ENCODE assay signal across 16 cellular contexts in genomic region chr17:76417499-76418143, GRCh38. TPM values are rescaled to one million over a fixed set of nuclear protein-coding genes. Genes with fewer than 3 reads are reported as not detected.
DNase-seq lines count a peak whose midpoint lies in the region; ATAC-seq and TF ChIP-seq lines count a peak whose summit lies in the region.
"Had no signal": no experiment of that assay in that cellular context is flagged by ENCODE, and none has a peak within 500 bp of the region (broad histone marks: within the 10 kb centered on the region; RNA-seq: fewer than 3 reads in every experiment).

No MANE protein-coding gene starts in this region.

- H3K4me2 ChIP-seq in DOHH2 (ENCODE audit: low read length): peak overlapping the region; percentile 84
- H3K4me2 ChIP-seq in neuronal stem cell (ENCODE audit: insufficient read depth, low read length, poor library complexity, severe bottlenecking): no peak overlapping the region

- H3K4me1 ChIP-seq in DOHH2 (ENCODE audit: control insufficient read depth, low read length) (peaks cover 64% of the 10 kb centered on the region), neuronal stem cell (ENCODE audit: control insufficient read depth in 2 of 2, insufficient read depth in 1 of 2, low read depth in 1 of 2, low read length in 2 of 2) (peaks cover 13 to 20% of the 10 kb centered on the region in 2 donors)

- H3K36me3 ChIP-seq in DOHH2 (ENCODE audit: control insufficient read depth, low read length) (peaks cover 26% of the 10 kb centered on the region), neuronal stem cell (replicated peaks in 1 of 2; ENCODE audit: control insufficient read depth in 2 of 2, insufficient read depth in 2 of 2, low read length in 2 of 2) (peaks cover 5 to 30% of the 10 kb centered on the region in 2 donors)

- H3K9ac ChIP-seq in neuronal stem cell (ENCODE audit: low read depth, low read length, poor library complexity): peak overlapping the region; percentile 53

- H3K27me3 ChIP-seq in DOHH2 (ENCODE audit: control insufficient read depth, low read length) (no peaks in the 10 kb centered on the region), neuronal stem cell (ENCODE audit: control insufficient read depth in 3 of 3, insufficient read depth in 3 of 3, low read depth in 1 of 3, low read length in 3 of 3) (no peaks in the 10 kb centered on the region)
- no peaks in the 10 kb centered on the region for H3K27me3 ChIP-seq in CD4-positive, alpha-beta T cell (ENCODE audit: control insufficient read depth, insufficient read depth, low read length)
- H3K27me3 ChIP-seq: heart left ventricle had no signal

- peaks cover 27% of the 10 kb centered on the region for H3K4me1 Mint-ChIP-seq in activated T-helper 17 cell treated with anti-CD3 and anti-CD28 coated beads, Interleukin-2, amount 50 U/mL, for 72 hours
- peaks cover 23% of the 10 kb centered on the region for H3K4me1 Mint-ChIP-seq in CD4-positive, alpha-beta T cell (ENCODE audit: low read depth)

- H4K91ac ChIP-seq in neuronal stem cell (ENCODE audit: low read depth, low read length, poor library complexity): no peak overlapping the region

- H3K27ac ChIP-seq in DOHH2 (ENCODE audit: low read depth, low read length): peak overlapping the region; percentile 79
- no peak overlapping the region for H3K27ac ChIP-seq in neuronal stem cell (replicated peaks; ENCODE audit: low read length)
- no peak overlapping the region for H3K27ac ChIP-seq in CD4-positive, alpha-beta T cell (ENCODE audit: low read depth, low read length)

- no peak overlapping the region for H3K4ac ChIP-seq in neuronal stem cell (ENCODE audit: low read length)

- no peaks in the 10 kb centered on the region for H3K27me3 Mint-ChIP-seq in activated T-helper 17 cell treated with anti-CD3 and anti-CD28 coated beads, Interleukin-2, amount 50 U/mL, for 72 hours
- H3K27me3 Mint-ChIP-seq in CD4-positive, alpha-beta T cell: no peaks in the 10 kb centered on the region
- H3K27me3 Mint-ChIP-seq: progenitor cell of endocrine pancreas had no signal

- H3K4me3 ChIP-seq in DOHH2 (ENCODE audit: low read length): peak overlapping the region; percentile 53
- no peak overlapping the region for H3K4me3 ChIP-seq in neuronal stem cell (ENCODE audit: low read length in 2 of 2)
- H3K4me3 ChIP-seq: heart left ventricle had no signal

- H2BK15ac ChIP-seq in neuronal stem cell (ENCODE audit: low read length): no peak overlapping the region

- no peak overlapping the region for H2AFZ ChIP-seq in neuronal stem cell (ENCODE audit: low read length)

- H4K20me1 ChIP-seq in DOHH2 (ENCODE audit: control insufficient read depth, insufficient read depth, low read depth, low read length): no peaks in the 10 kb centered on the region

- H2AK5ac ChIP-seq in neuronal stem cell (ENCODE audit: low read depth, low read length): no peak overlapping the region

- H3K14ac ChIP-seq in neuronal stem cell (ENCODE audit: low read length): no peak overlapping the region

- no peak overlapping the region for H2BK12ac ChIP-seq in neuronal stem cell (ENCODE audit: low read length)

- ATAC-seq in activated T-helper 17 cell treated with anti-CD3 and anti-CD28 coated beads, Interleukin-2, amount 50 U/mL, for 72 hours (replicated peaks): no peak
- ATAC-seq in CD4-positive, alpha-beta T cell (ENCODE audit: poor library complexity): no peak

- peaks cover 5% of the 10 kb centered on the region for H3K79me1 ChIP-seq in neuronal stem cell (ENCODE audit: low read depth, low read length)

- no CpG with 5 or more reads among the region's 11 CpGs for WGBS in neuronal stem cell (ENCODE audit: extremely low coverage in 2 of 2, insufficient read length in 2 of 2, insufficient replicate concordance in 1 of 2), 2 donors

- DNase-seq in NCI-H2029 (lab: John Stamatoyannopoulos, UW): peak; percentile 24
- no peak for DNase-seq in neuronal stem cell (ENCODE audit: low spot score)
- DNase-seq in DMS 273 treated with DMSO at 0.1 percent for 48 hours (lab: John Stamatoyannopoulos, UW): no peak
- DNase-seq in GM10248 (ENCODE audit: extremely low spot score): no peak
- no peak for DNase-seq in CD4-positive, alpha-beta T cell
- DNase-seq: activated CD8-positive, alpha-beta memory T cell treated with anti-CD3 and anti-CD28 coated beads, Interleukin-2, amount 50 U/mL, for 4 hours; amygdala; DND-41; heart left ventricle; MM.1S; stimulated activated CD4-positive, alpha-beta T cell treated with anti-CD3 and anti-CD28 coated beads, Interleukin-4, amount 100 ng/mL, for 4 hours had no signal

- intact Hi-C loops in CD4-positive, alpha-beta T cell (cut with DNase I, micrococcal nuclease): no loop called here

- H3K18ac ChIP-seq in neuronal stem cell (ENCODE audit: low read length): no peak overlapping the region

- POLR2A ChIA-PET in GM10248 (lab: Yijun Ruan, JAX): no interaction called here
- POLR2A ChIA-PET in CD4-positive, alpha-beta T cell (lab: Charles Lee): no interaction called here

- H3K4me3 Mint-ChIP-seq in activated T-helper 17 cell treated with anti-CD3 and anti-CD28 coated beads, Interleukin-2, amount 50 U/mL, for 72 hours: no peak overlapping the region
- H3K4me3 Mint-ChIP-seq in CD4-positive, alpha-beta T cell: no peak overlapping the region
- H3K4me3 Mint-ChIP-seq: T-helper 1 cell treated with Interleukin-12 subunit alpha and Interleukin-12 subunit beta and Interleukin-4 antibody, amounts not matched to agents 30 μg/mL and 1 μg/mL, for 36 hours had no signal

- H3K23ac ChIP-seq in neuronal stem cell (ENCODE audit: low read depth, low read length, poor library complexity): no peak overlapping the region

- H3K9me3 ChIP-seq in DOHH2 (ENCODE audit: control insufficient read depth, insufficient read depth, low read length) (no peaks in the 10 kb centered on the region), neuronal stem cell (replicated peaks in 1 of 2; ENCODE audit: control insufficient read depth in 2 of 2, insufficient read depth in 1 of 2, low read depth in 1 of 2, low read length in 2 of 2) (peaks cover 0 to 14% of the 10 kb centered on the region in 2 donors)
- no peaks in the 10 kb centered on the region for H3K9me3 ChIP-seq in CD4-positive, alpha-beta T cell (ENCODE audit: control insufficient read depth, low read length)
- H3K9me3 ChIP-seq: heart left ventricle had no signal

- H4K8ac ChIP-seq in neuronal stem cell (ENCODE audit: low read depth, low read length): no peak overlapping the region

- H3K27ac Mint-ChIP-seq in activated T-helper 17 cell treated with anti-CD3 and anti-CD28 coated beads, Interleukin-2, amount 50 U/mL, for 72 hours: peak overlapping the region; percentile 83
- no peak overlapping the region for H3K27ac Mint-ChIP-seq in CD4-positive, alpha-beta T cell
- H3K27ac Mint-ChIP-seq: progenitor cell of endocrine pancreas; T-helper 1 cell treated with Interleukin-12 subunit alpha and Interleukin-12 subunit beta and Interleukin-4 antibody, amounts not matched to agents 30 μg/mL and 1 μg/mL, for 36 hours had no signal

- peaks cover 15% of the 10 kb centered on the region for H3F3A ChIP-seq in DOHH2 (ENCODE audit: control insufficient read depth, insufficient read depth)

- TF ChIP-seq CTCF in DOHH2 (IDR thresholded peaks at IDR 0.05; ENCODE audit: low read depth, low read length, poor library complexity, severe bottlenecking): no peak
- TF ChIP-seq CTCF in GM10248 (IDR thresholded peaks at IDR 0.05; ENCODE audit: control extremely low read depth, extremely low read depth, low read depth, missing control alignments): no peak
- no peak for TF ChIP-seq CTCF in CD4-positive, alpha-beta T cell (IDR thresholded peaks at IDR 0.05)

- H3K79me2 ChIP-seq in DOHH2 (ENCODE audit: control insufficient read depth, low read length): peaks cover 94% of the 10 kb centered on the region

- H3K36me3 Mint-ChIP-seq in activated T-helper 17 cell treated with anti-CD3 and anti-CD28 coated beads, Interleukin-2, amount 50 U/mL, for 72 hours (ENCODE audit: low read depth): peaks cover 17% of the 10 kb centered on the region
- peaks cover 10% of the 10 kb centered on the region for H3K36me3 Mint-ChIP-seq in CD4-positive, alpha-beta T cell (ENCODE audit: low read depth)

- H2BK120ac ChIP-seq in neuronal stem cell (ENCODE audit: low read depth, low read length): no peak overlapping the region

- no peaks in the 10 kb centered on the region for H3K9me3 Mint-ChIP-seq in activated T-helper 17 cell treated with anti-CD3 and anti-CD28 coated beads, Interleukin-2, amount 50 U/mL, for 72 hours
- no peaks in the 10 kb centered on the region for H3K9me3 Mint-ChIP-seq in CD4-positive, alpha-beta T cell
- H3K9me3 Mint-ChIP-seq: T-helper 1 cell treated with Interleukin-12 subunit alpha and Interleukin-12 subunit beta and Interleukin-4 antibody, amounts not matched to agents 30 μg/mL and 1 μg/mL, for 36 hours had no signal

- H3K9me2 ChIP-seq in DOHH2 (replicated peaks; ENCODE audit: control insufficient read depth, low read length): no peaks in the 10 kb centered on the region

- CTCF ChIA-PET in GM10248 (lab: Yijun Ruan, JAX): interaction anchor here (1.1 to 8.5 kb wide), 5 partner anchors 9 to 48 kb away, joined by 3 to 50 read pairs (median 8); partner anchors contain the start of gene SPHK1
- CTCF ChIA-PET in CD4-positive, alpha-beta T cell (lab: Charles Lee): no interaction called here

- no peak overlapping the region for H2BK5ac ChIP-seq in neuronal stem cell (ENCODE audit: low read length)

RNA-seq across cellular contexts. Expression of gene SPHK1, which starts 33.2 kb away (rescaled TPM):
- total RNA-seq in activated T-helper 17 cell treated with anti-CD3 and anti-CD28 coated beads, Interleukin-2, amount 50 U/mL, for 72 hours: 10 to 100 TPM; 10.5 to 12.4 TPM
- polyA plus RNA-seq in neuronal stem cell (2013, experiment 1 of 2): 13.3 TPM
- polyA plus RNA-seq in neuronal stem cell (2013, experiment 2 of 2): 13.0 TPM
- total RNA-seq in CD4-positive, alpha-beta T cell: 1 to 10 TPM in 1 of 2 experiments, under 1 TPM in 1; 0.45 to 1.1 TPM

RNA-seq across cellular contexts. Expression of gene UBE2O, which starts 35.3 kb away (rescaled TPM):
- 10 to 100 TPM; 35.3 to 38.7 TPM for total RNA-seq in activated T-helper 17 cell treated with anti-CD3 and anti-CD28 coated beads, Interleukin-2, amount 50 U/mL, for 72 hours
- polyA plus RNA-seq in neuronal stem cell (2013, experiment 1 of 2): 17.1 TPM
- polyA plus RNA-seq in neuronal stem cell (2013, experiment 2 of 2): 16.9 TPM
- 10 to 100 TPM; 22.7 to 25.1 TPM for total RNA-seq in CD4-positive, alpha-beta T cell

RNA-seq across cellular contexts. Expression of gene AANAT, which starts 49.8 kb away (rescaled TPM):
- not detected for total RNA-seq in activated T-helper 17 cell treated with anti-CD3 and anti-CD28 coated beads, Interleukin-2, amount 50 U/mL, for 72 hours
- 0.13 TPM for polyA plus RNA-seq in neuronal stem cell (2013, experiment 1 of 2)
- polyA plus RNA-seq in neuronal stem cell (2013, experiment 2 of 2): not detected
- under 1 TPM in 1 of 2 experiments, not detected in 1; 0.14 TPM for total RNA-seq in CD4-positive, alpha-beta T cell
- total RNA-seq: heart left ventricle, lung microvascular endothelial cell, progenitor cell of endocrine pancreas had no signal

Comparison
In these comparisons a context has a peak if more than half of its experiments do, and no peak if none do; other contexts are left out.
1. RNA of gene SPHK1, which starts 33.2 kb away (total RNA-seq): 10.5 to 12.4 TPM in activated T-helper 17 cell treated with anti-CD3 and anti-CD28 coated beads, Interleukin-2, amount 50 U/mL, for 72 hours; 0.45 to 1.1 TPM in CD4-positive, alpha-beta T cell; every median in the first group is over 4 times any median in the second.